Comparison of ENCODE assay signal across 14 cellular contexts in the genomic region with DNA sequence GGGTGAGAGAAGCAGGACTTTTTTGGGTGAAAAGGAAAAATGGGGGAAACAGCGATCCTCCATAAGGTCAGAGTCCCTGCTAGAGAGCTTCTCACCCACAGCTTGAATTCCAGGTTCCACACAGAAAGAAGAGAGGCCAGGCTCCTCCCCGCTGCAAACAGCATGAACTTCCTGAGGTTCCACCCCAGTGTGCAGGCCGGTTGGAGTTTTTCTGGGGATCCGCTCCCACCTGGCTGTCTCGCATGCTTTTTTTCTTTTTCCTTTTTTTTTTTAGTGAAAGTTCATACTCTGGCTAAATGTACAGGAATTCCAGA.
DNase-seq lines count a peak whose midpoint lies in the region; ATAC-seq and TF ChIP-seq lines count a peak whose summit lies in the region.
"Had no signal": no experiment of that assay in that cellular context is flagged by ENCODE, and none has a peak within 500 bp of the region (broad histone marks: within the 10 kb centered on the region; RNA-seq: fewer than 3 reads in every experiment).

No MANE protein-coding gene starts in this region.

- no peaks in the 10 kb centered on the region for H3K27me3 ChIP-seq in left lung
- no peaks in the 10 kb centered on the region for H3K27me3 ChIP-seq in aorta (ENCODE audit: control insufficient read depth in 1 of 2, insufficient read depth in 2 of 2, low read length in 1 of 2)

- H3K4me3 ChIP-seq in left lung: peak overlapping the region in 1 of 2 donors; percentile 4
- no peak overlapping the region for H3K4me3 ChIP-seq in aorta (ENCODE audit: low read length in 2 of 2)
- H3K4me3 ChIP-seq: K562 had no signal

- H3K27ac ChIP-seq in left lung (no peak overlapping the region), aorta (ENCODE audit: low read depth in 1 of 2, low read length in 2 of 2) (no peak overlapping the region)

- H3K9me3 ChIP-seq in left lung (no peaks in the 10 kb centered on the region), aorta (ENCODE audit: control insufficient read depth, low read length) (no peaks in the 10 kb centered on the region)

- peak; percentile 86 for ATAC-seq in left lung
- peak; percentile 33 for ATAC-seq in aorta (ENCODE audit: low FRiP score)
- no peak for ATAC-seq in HG03439 (IDR thresholded peaks at IDR 0.05; ENCODE audit: unreplicated experiment)
- ATAC-seq: K562 had no signal

- WGBS in aorta, 2 donors: 86 to 89% methylated on average over 5 of the region's 5 CpGs

- in situ Hi-C loops in T47D (cut with HindIII; ENCODE audit: low pct_unique_long_range_greater_than_20kb, low sequenced_read_pairs): no loop called here

- H3K4me1 ChIP-seq in left lung: no peaks in the 10 kb centered on the region
- H3K4me1 ChIP-seq in aorta (ENCODE audit: control insufficient read depth in 1 of 2, insufficient read depth in 2 of 2, low read length in 2 of 2): no peaks in the 10 kb centered on the region

- H3K36me3 ChIP-seq in left lung (no peaks in the 10 kb centered on the region), aorta (ENCODE audit: control insufficient read depth in 1 of 2, insufficient read depth in 2 of 2, low read length in 1 of 2) (no peaks in the 10 kb centered on the region)

- intact Hi-C loops in left lung (cut with DNase I): no loop called here
- intact Hi-C loops in aorta (cut with DNase I): no loop called here

- DNase-seq in NCI-H146 (lab: John Stamatoyannopoulos, UW) (peak; percentile 27), NCI-H146 treated with DMSO at 0.1 percent for 48 hours (lab: John Stamatoyannopoulos, UW; ENCODE audit: unreplicated experiment) (no peak), T47D (ENCODE audit: low read depth in 1 of 2, low spot score in 1 of 2) (peak; percentile 28 to 79), left lung (no peak), aorta (no peak), NCI-H526 treated with DMSO at 0.1 percent for 48 hours (lab: John Stamatoyannopoulos, UW) (no peak), HCEC 1CT (no peak)
- DNase-seq: activated CD4-positive, alpha-beta T cell treated with anti-CD3 and anti-CD28 coated beads for 48 hours; activated effector memory CD4-positive, alpha-beta T cell treated with anti-CD3 and anti-CD28 coated beads, Interleukin-2, amount 50 U/mL, for 16 hours; DND-41; foreskin melanocyte; NCI-H2227 treated with DMSO at 0.1 percent for 48 hours had no signal

- no peak for TF ChIP-seq CTCF in left lung (IDR thresholded peaks at IDR 0.05)

Comparison
In these comparisons a context has a peak if more than half of its experiments do, and no peak if none do; other contexts are left out.
1. DNase-seq: peak in NCI-H146 (single experiment) and T47D (2 of 2); none in NCI-H146 treated with DMSO at 0.1 percent for 48 hours (single experiment), left lung (0 of 2), aorta (0 of 2), NCI-H526 treated with DMSO at 0.1 percent for 48 hours (single experiment) and HCEC 1CT (single experiment).